Comparison of ENCODE assay signal across 8 cellular contexts in the genomic region with DNA sequence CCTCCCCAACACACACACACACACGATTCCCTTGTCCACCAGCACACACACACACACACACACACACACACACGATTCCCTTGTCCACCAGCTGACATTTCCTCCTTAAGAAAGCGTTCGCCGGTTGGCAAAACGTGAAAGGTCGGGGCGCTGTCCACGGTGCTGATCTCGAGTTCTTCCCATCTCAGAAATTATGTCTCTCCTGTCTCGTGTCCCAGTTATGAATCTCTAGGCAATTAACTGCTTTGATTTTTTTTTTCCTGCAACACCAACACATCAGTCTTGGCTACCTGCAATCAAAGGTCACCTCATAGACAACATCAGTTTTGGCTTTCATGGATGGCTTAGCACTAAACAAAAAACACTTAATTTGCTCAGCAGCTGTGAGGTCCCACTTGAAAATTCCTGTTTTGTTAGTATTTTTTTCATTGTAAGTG. TPM values are rescaled to one million over a fixed set of nuclear protein-coding genes. Genes with fewer than 3 reads are reported as not detected.
DNase-seq lines count a peak whose midpoint lies in the region; ATAC-seq and TF ChIP-seq lines count a peak whose summit lies in the region.

No MANE protein-coding gene starts in this region.

- peaks cover 37% of the 10 kb centered on the region for H3K27me3 ChIP-seq in CD4-positive, alpha-beta memory T cell (ENCODE audit: insufficient read depth, low read length)
- peaks cover 30% of the 10 kb centered on the region for H3K27me3 ChIP-seq in fibroblast of lung (ENCODE audit: control insufficient read depth, insufficient read depth, low read length)

- H3K36me3 Mint-ChIP-seq in CD4-positive, alpha-beta memory T cell: peaks cover 0 to 9% of the 10 kb centered on the region in 2 donors
- peaks cover 4% of the 10 kb centered on the region for H3K36me3 Mint-ChIP-seq in activated CD4-positive, alpha-beta memory T cell treated with anti-CD3 and anti-CD28 coated beads, Interleukin-2, amount 10 ng/mL, durations not matched to agents 7 days and 5 days (ENCODE audit: low read depth)
- H3K36me3 Mint-ChIP-seq in progenitor cell of endocrine pancreas (ENCODE audit: insufficient read depth): no peaks in the 10 kb centered on the region

- H3K27ac ChIP-seq in CD4-positive, alpha-beta memory T cell (ENCODE audit: low read depth, low read length): no peak overlapping the region
- no peak overlapping the region for H3K27ac ChIP-seq in fibroblast of lung (ENCODE audit: insufficient read depth, low read length)

- no peak overlapping the region for H3K9ac ChIP-seq in fibroblast of lung (ENCODE audit: insufficient read depth, low read length)

- peak overlapping the region; percentile 29 to 80 (median 64) for H3K4me3 Mint-ChIP-seq in CD4-positive, alpha-beta memory T cell
- H3K4me3 Mint-ChIP-seq in activated CD4-positive, alpha-beta memory T cell treated with anti-CD3 and anti-CD28 coated beads, Interleukin-2, amount 10 ng/mL, durations not matched to agents 7 days and 5 days: peak overlapping the region; percentile 47
- peak overlapping the region; percentile 50 for H3K4me3 Mint-ChIP-seq in progenitor cell of endocrine pancreas (ENCODE audit: low read depth)

- peaks cover 0 to 10% (median 7%) of the 10 kb centered on the region in 8 donors for H3K9me3 Mint-ChIP-seq in CD4-positive, alpha-beta memory T cell
- no peaks in the 10 kb centered on the region for H3K9me3 Mint-ChIP-seq in activated CD4-positive, alpha-beta memory T cell treated with anti-CD3 and anti-CD28 coated beads, Interleukin-2, amount 10 ng/mL, durations not matched to agents 7 days and 5 days
- H3K9me3 Mint-ChIP-seq in progenitor cell of endocrine pancreas (ENCODE audit: low read depth): no peaks in the 10 kb centered on the region

- H3K79me2 ChIP-seq in fibroblast of lung (ENCODE audit: control insufficient read depth, insufficient read depth, low read length): no peaks in the 10 kb centered on the region

- intact Hi-C loops in CD4-positive, alpha-beta memory T cell (cut with micrococcal nuclease): no loop called here

- CTCF ChIA-PET in CD4-positive, alpha-beta memory T cell (lab: Charles Lee; ENCODE audit: partially characterized antibody): no interaction called here
- CTCF ChIA-PET in activated CD4-positive, alpha-beta memory T cell treated with anti-CD3 and anti-CD28 coated beads, Interleukin-2, amount 10 ng/mL, durations not matched to agents 7 days and 5 days (lab: Charles Lee): interaction anchor here (1.2 to 1.5 kb wide), 2 partner anchors 37 to 208 kb away, joined by 3 read pairs; no protein-coding TSS in a partner anchor

- peaks cover 3 to 21% (median 6%) of the 10 kb centered on the region in 4 donors for H3K4me1 Mint-ChIP-seq in CD4-positive, alpha-beta memory T cell
- H3K4me1 Mint-ChIP-seq in activated CD4-positive, alpha-beta memory T cell treated with anti-CD3 and anti-CD28 coated beads, Interleukin-2, amount 10 ng/mL, durations not matched to agents 7 days and 5 days: peaks cover 14% of the 10 kb centered on the region
- peaks cover 3% of the 10 kb centered on the region for H3K4me1 Mint-ChIP-seq in progenitor cell of endocrine pancreas (ENCODE audit: low read depth)

- no peak overlapping the region for H3K4me2 ChIP-seq in fibroblast of lung (ENCODE audit: extremely low read depth, insufficient read depth, low read length)

- no peak for ATAC-seq in GM18511 (IDR thresholded peaks at IDR 0.05; ENCODE audit: unreplicated experiment)
- no peak for ATAC-seq in GM21786 (IDR thresholded peaks at IDR 0.05; ENCODE audit: unreplicated experiment)

- H3K9me3 ChIP-seq in CD4-positive, alpha-beta memory T cell (ENCODE audit: control insufficient read depth in 1 of 2, low read length in 2 of 2): no peaks in the 10 kb centered on the region
- H3K9me3 ChIP-seq in fibroblast of lung (ENCODE audit: control insufficient read depth, insufficient read depth, low read depth, low read length): no peaks in the 10 kb centered on the region

- H3K36me3 ChIP-seq in CD4-positive, alpha-beta memory T cell (ENCODE audit: insufficient read depth, low read length): no peaks in the 10 kb centered on the region
- H3K36me3 ChIP-seq in fibroblast of lung (ENCODE audit: control insufficient read depth, insufficient read depth, low read length): no peaks in the 10 kb centered on the region

- DNase-seq in CD4-positive, alpha-beta memory T cell: peak in 4 of 5 donors; percentile 20 to 33 (median 26)
- DNase-seq in HuH-7.5 (ENCODE audit: low spot score) (peak; percentile 43), fibroblast of lung (ENCODE audit: low read depth in 2 of 2) (peak; percentile 39 to 61), progenitor cell of endocrine pancreas (ENCODE audit: low spot score, unreplicated experiment) (peak; percentile 57), NCI-H524 treated with DMSO at 0.1 percent for 48 hours (lab: John Stamatoyannopoulos, UW) (no peak)
- peak; percentile 59 for DNase-seq in activated CD4-positive, alpha-beta memory T cell treated with anti-CD3 and anti-CD28 coated beads, Interleukin-2, amount 10 ng/mL, durations not matched to agents 7 days and 5 days

- peaks cover 22% of the 10 kb centered on the region for H3K4me1 ChIP-seq in CD4-positive, alpha-beta memory T cell (ENCODE audit: insufficient read depth, low read length)
- H3K4me1 ChIP-seq in fibroblast of lung (ENCODE audit: control insufficient read depth, extremely low read depth, insufficient read depth, low read length): peaks cover 7% of the 10 kb centered on the region

- no peak overlapping the region for H2AFZ ChIP-seq in fibroblast of lung (ENCODE audit: low read length)

- H3K27ac Mint-ChIP-seq in CD4-positive, alpha-beta memory T cell: no peak overlapping the region
- peak overlapping the region; percentile 56 for H3K27ac Mint-ChIP-seq in activated CD4-positive, alpha-beta memory T cell treated with anti-CD3 and anti-CD28 coated beads, Interleukin-2, amount 10 ng/mL, durations not matched to agents 7 days and 5 days
- peak overlapping the region; percentile 73 for H3K27ac Mint-ChIP-seq in progenitor cell of endocrine pancreas

- H4K20me1 ChIP-seq in fibroblast of lung (ENCODE audit: control insufficient read depth, extremely low read depth, insufficient read depth, low read length): no peaks in the 10 kb centered on the region

- H3K4me3 ChIP-seq in CD4-positive, alpha-beta memory T cell (ENCODE audit: low read length in 2 of 2): no peak overlapping the region
- H3K4me3 ChIP-seq in fibroblast of lung (replicated peaks in 1 of 4; ENCODE audit: control extremely low read depth in 1 of 4, insufficient read depth in 1 of 4, low read depth in 3 of 4, low read length in 4 of 4): no peak overlapping the region

- POLR2A ChIA-PET in CD4-positive, alpha-beta memory T cell (lab: Charles Lee; ENCODE audit: partially characterized antibody): no interaction called here
- POLR2A ChIA-PET in activated CD4-positive, alpha-beta memory T cell treated with anti-CD3 and anti-CD28 coated beads, Interleukin-2, amount 10 ng/mL, durations not matched to agents 7 days and 5 days (lab: Charles Lee): interaction anchor here (1.6 kb wide), 1 partner anchor 13 kb away, joined by 4 read pairs; no protein-coding TSS in a partner anchor

- peaks cover 21 to 47% of the 10 kb centered on the region in 2 donors for H3K27me3 Mint-ChIP-seq in CD4-positive, alpha-beta memory T cell
- peaks cover 72% of the 10 kb centered on the region for H3K27me3 Mint-ChIP-seq in activated CD4-positive, alpha-beta memory T cell treated with anti-CD3 and anti-CD28 coated beads, Interleukin-2, amount 10 ng/mL, durations not matched to agents 7 days and 5 days
- peaks cover 60% of the 10 kb centered on the region for H3K27me3 Mint-ChIP-seq in progenitor cell of endocrine pancreas

- TF ChIP-seq CTCF in fibroblast of lung (conservative IDR thresholded peaks at IDR 0.05 in 1 of 2, IDR thresholded peaks at IDR 0.05 in 1 of 2; ENCODE audit: low read depth in 1 of 2, low read length in 2 of 2) (no peak), progenitor cell of endocrine pancreas (IDR thresholded peaks at IDR 0.05; ENCODE audit: unreplicated experiment) (no peak)

RNA-seq across cellular contexts. Expression of a gene that starts 1.9 kb away (rescaled TPM):
- not detected for total RNA-seq in CD4-positive, alpha-beta memory T cell
- not detected for polyA plus RNA-seq in CD4-positive, alpha-beta memory T cell
- total RNA-seq in activated CD4-positive, alpha-beta memory T cell treated with anti-CD3 and anti-CD28 coated beads, Interleukin-2, amount 10 ng/mL, durations not matched to agents 7 days and 5 days: under 1 TPM; 0.08 to 0.13 TPM
- total RNA-seq in fibroblast of lung (under 0.01 and 0.50 TPM in 2 replicates), progenitor cell of endocrine pancreas (6.2 TPM in 2 replicates)
- 3.5 and 8.2 TPM in 2 replicates for polyA plus RNA-seq in fibroblast of lung
- polyA plus RNA-seq in fibroblast of lung (2012): 2.9 and 5.4 TPM in 2 replicates
- polyA minus RNA-seq in fibroblast of lung (ENCODE audit: low replicate concordance): 3.2 and 5.1 TPM in 2 replicates

RNA-seq across cellular contexts. Expression of a gene that starts 33.2 kb away (rescaled TPM):
- total RNA-seq in CD4-positive, alpha-beta memory T cell: not detected
- not detected for polyA plus RNA-seq in CD4-positive, alpha-beta memory T cell
- under 1 TPM in 1 of 2 experiments, not detected in 1; 0.13 TPM for total RNA-seq in activated CD4-positive, alpha-beta memory T cell treated with anti-CD3 and anti-CD28 coated beads, Interleukin-2, amount 10 ng/mL, durations not matched to agents 7 days and 5 days
- total RNA-seq in fibroblast of lung (0.17 and 0.26 TPM in 2 replicates), progenitor cell of endocrine pancreas (not detected in 2 replicates)
- 0.09 and 0.18 TPM in 2 replicates for polyA plus RNA-seq in fibroblast of lung
- polyA plus RNA-seq in fibroblast of lung (2012): 0.07 TPM in 1 of 2 replicates, not detected in the other
- polyA minus RNA-seq in fibroblast of lung (ENCODE audit: low replicate concordance): 0.12 TPM in 1 of 2 replicates, not detected in the other

Comparison
In these comparisons a context has a peak if more than half of its experiments do, and no peak if none do; other contexts are left out.
1. H3K27ac Mint-ChIP-seq: peak in activated CD4-positive, alpha-beta memory T cell treated with anti-CD3 and anti-CD28 coated beads, Interleukin-2, amount 10 ng/mL, durations not matched to agents 7 days and 5 days (single experiment) and progenitor cell of endocrine pancreas (single experiment); none in CD4-positive, alpha-beta memory T cell (0 of 7).
2. Peak in every context shown above with its lines, with median percentiles within 50 percentile points of each other: H3K4me3 Mint-ChIP-seq.